Comparison of ENCODE assay signal across 8 cellular contexts in genomic region chr19:2478324-2478755, GRCh38. TPM values are rescaled to one million over a fixed set of nuclear protein-coding genes. Genes with fewer than 3 reads are reported as not detected.
DNase-seq lines count a peak whose midpoint lies in the region; ATAC-seq and TF ChIP-seq lines count a peak whose summit lies in the region.

No MANE protein-coding gene starts in this region.

- peaks cover 17% of the 10 kb centered on the region for H3K36me3 ChIP-seq in neutrophil

- H3K4me1 ChIP-seq in foreskin keratinocyte (peaks cover 5% of the 10 kb centered on the region), neutrophil (ENCODE audit: control insufficient read depth in 1 of 2, insufficient read depth in 1 of 2, low read depth in 1 of 2, low read length in 1 of 2) (peaks cover 38 to 42% of the 10 kb centered on the region in 2 experiments)

- no peaks in the 10 kb centered on the region for H3K9me3 ChIP-seq in neutrophil

- TF ChIP-seq CTCF in GM12874 (IDR thresholded peaks at IDR 0.05; ENCODE audit: insufficient read depth, low read depth, low read length) (peak; percentile 19; the same call in 1 of the 2 replicates), foreskin keratinocyte (conservative IDR thresholded peaks at IDR 0.05) (peak; percentile 25), neutrophil (IDR thresholded peaks at IDR 0.05) (peak; percentile 43)

- ATAC-seq in foreskin keratinocyte (no peak), HG03097 (IDR thresholded peaks at IDR 0.05; ENCODE audit: low FRiP score, unreplicated experiment) (no peak)

- H3K4me3 ChIP-seq in neutrophil (ENCODE audit: low read depth in 1 of 2, low read length in 1 of 2) = peak overlapping the region; percentile 98 to 100

- H3K27ac ChIP-seq in foreskin keratinocyte (peak overlapping the region; percentile 64), neutrophil (peak overlapping the region; percentile 88)

- DNase-seq in NCI-H748 treated with DMSO at 0.1 percent for 48 hours (lab: John Stamatoyannopoulos, UW) (peak; percentile 18), foreskin keratinocyte (peak in 1 of 2 donors; percentile 71), NCI-H526 treated with DMSO at 0.1 percent for 48 hours (lab: John Stamatoyannopoulos, UW) (no peak), NCI-H1417 (lab: John Stamatoyannopoulos, UW) (no peak)
- DNase-seq in activated T-helper 9 cell treated with anti-CD3 and anti-CD28 coated beads, Interleukin-2, amount 50 U/mL, for 16 hours (ENCODE audit: low read depth) = peak; percentile 20

- no peaks in the 10 kb centered on the region for H3K27me3 ChIP-seq in foreskin keratinocyte
- H3K27me3 ChIP-seq in neutrophil = no peaks in the 10 kb centered on the region

RNA-seq across cellular contexts. Expression of gene GADD45B, which starts 2.4 kb away (rescaled TPM):
- total RNA-seq in foreskin keratinocyte = 39.5 and 40.9 TPM in 2 replicates
- 49.8 and 51.1 TPM in 2 replicates for polyA plus RNA-seq in foreskin keratinocyte

RNA-seq across cellular contexts. Expression of gene LMNB2, which starts 21.6 kb away (rescaled TPM):
- 134 and 170 TPM in 2 replicates for total RNA-seq in foreskin keratinocyte
- 74.5 and 96.6 TPM in 2 replicates for polyA plus RNA-seq in foreskin keratinocyte

RNA-seq across cellular contexts. Expression of gene TIMM13, which starts 51.0 kb away (rescaled TPM):
- total RNA-seq in foreskin keratinocyte = 130 and 149 TPM in 2 replicates
- 280 and 281 TPM in 2 replicates for polyA plus RNA-seq in foreskin keratinocyte

Comparison
In these comparisons a context has a peak if more than half of its experiments do, and no peak if none do; other contexts are left out.
1. DNase-seq: peak in NCI-H748 treated with DMSO at 0.1 percent for 48 hours (single experiment) and activated T-helper 9 cell treated with anti-CD3 and anti-CD28 coated beads, Interleukin-2, amount 50 U/mL, for 16 hours (single experiment); none in NCI-H526 treated with DMSO at 0.1 percent for 48 hours (single experiment) and NCI-H1417 (0 of 3).
2. Peak in every context shown above with its lines, with median percentiles within 50 percentile points of each other: CTCF ChIP-seq.